Comparison of ENCODE assay signal across 8 cellular contexts in genomic region chr17:16415031-16415924, GRCh38. TPM values are rescaled to one million over a fixed set of nuclear protein-coding genes. Genes with fewer than 3 reads are reported as not detected.
DNase-seq lines count a peak whose midpoint lies in the region; ATAC-seq and TF ChIP-seq lines count a peak whose summit lies in the region.

Gene TRPV2 (plus strand): TSS chr17:16415571. CDS start chr17:16417669, 2,098 bp downstream.

- H3K4me1 ChIP-seq in thoracic aorta (ENCODE audit: control insufficient read depth in 1 of 2, low read depth in 2 of 2) = peaks cover 21 to 37% of the 10 kb centered on the region in 2 donors

- peak; percentile 90 for TF ChIP-seq CTCF in GM12875 (IDR thresholded peaks at IDR 0.05; ENCODE audit: borderline replicate concordance, insufficient read depth, low read depth, low read length)
- TF ChIP-seq CTCF in mesothelial cell of epicardium (IDR thresholded peaks at IDR 0.05; ENCODE audit: unreplicated experiment) = no peak
- TF ChIP-seq CTCF in thoracic aorta (IDR thresholded peaks at IDR 0.05) = peak; percentile 20

- H3K27me3 Mint-ChIP-seq in T-helper 1 cell treated with Interleukin-12 subunit alpha and Interleukin-12 subunit beta and Interleukin-4 antibody, amounts not matched to agents 30 μg/mL and 1 μg/mL, for 36 hours (ENCODE audit: low read depth) = no peaks in the 10 kb centered on the region
- H3K27me3 Mint-ChIP-seq in mesothelial cell of epicardium (ENCODE audit: low read depth) = no peaks in the 10 kb centered on the region

- peaks cover 37% of the 10 kb centered on the region for H3K4me1 Mint-ChIP-seq in T-helper 1 cell treated with Interleukin-12 subunit alpha and Interleukin-12 subunit beta and Interleukin-4 antibody, amounts not matched to agents 30 μg/mL and 1 μg/mL, for 36 hours (ENCODE audit: low read depth)
- peaks cover 24% of the 10 kb centered on the region for H3K4me1 Mint-ChIP-seq in mesothelial cell of epicardium

- H3K36me3 ChIP-seq in thoracic aorta = no peaks in the 10 kb centered on the region

- peak; percentile 37 for ATAC-seq in HG03095 (IDR thresholded peaks at IDR 0.05; ENCODE audit: unreplicated experiment)
- ATAC-seq in thoracic aorta (ENCODE audit: insufficient number of reproducible peaks, low FRiP score, low read depth) = no peak

- peak within 1 kb of the TSS; percentile 99 for H3K27ac Mint-ChIP-seq in T-helper 1 cell treated with Interleukin-12 subunit alpha and Interleukin-12 subunit beta and Interleukin-4 antibody, amounts not matched to agents 30 μg/mL and 1 μg/mL, for 36 hours
- no peak within 1 kb of the TSS for H3K27ac Mint-ChIP-seq in mesothelial cell of epicardium

- no peaks in the 10 kb centered on the region for H3K27me3 ChIP-seq in thoracic aorta (replicated peaks; ENCODE audit: insufficient read depth)

- H3K4me3 ChIP-seq in GM12875 (ENCODE audit: low read depth, low read length) = peak within 1 kb of the TSS; percentile 81
- peak within 1 kb of the TSS; percentile 73 for H3K4me3 ChIP-seq in thoracic aorta

- H3K9me3 ChIP-seq in thoracic aorta = no peaks in the 10 kb centered on the region

- peak within 1 kb of the TSS; percentile 99 for H3K4me3 Mint-ChIP-seq in T-helper 1 cell treated with Interleukin-12 subunit alpha and Interleukin-12 subunit beta and Interleukin-4 antibody, amounts not matched to agents 30 μg/mL and 1 μg/mL, for 36 hours
- H3K4me3 Mint-ChIP-seq in mesothelial cell of epicardium = peak within 1 kb of the TSS; percentile 30

- DNase-seq in mesothelial cell of epicardium (ENCODE audit: low spot score in 2 of 2, unreplicated experiment in 2 of 2) (no peak), thoracic aorta (ENCODE audit: low spot score) (no peak), NCI-H2171 treated with DMSO at 0.1 percent for 48 hours (lab: John Stamatoyannopoulos, UW) (no peak), NCI-H1105 treated with DMSO at 0.1 percent for 48 hours (lab: John Stamatoyannopoulos, UW) (no peak)

- H3K36me3 Mint-ChIP-seq in T-helper 1 cell treated with Interleukin-12 subunit alpha and Interleukin-12 subunit beta and Interleukin-4 antibody, amounts not matched to agents 30 μg/mL and 1 μg/mL, for 36 hours (ENCODE audit: low read depth) = peaks cover 29% of the 10 kb centered on the region
- H3K36me3 Mint-ChIP-seq in mesothelial cell of epicardium = no peaks in the 10 kb centered on the region

- H3K9me3 Mint-ChIP-seq in T-helper 1 cell treated with Interleukin-12 subunit alpha and Interleukin-12 subunit beta and Interleukin-4 antibody, amounts not matched to agents 30 μg/mL and 1 μg/mL, for 36 hours = no peaks in the 10 kb centered on the region
- H3K9me3 Mint-ChIP-seq in mesothelial cell of epicardium = no peaks in the 10 kb centered on the region

- H3K27ac ChIP-seq in cingulate gyrus (ENCODE audit: low read depth, low read length) (peak within 1 kb of the TSS; percentile 75), thoracic aorta (peak within 1 kb of the TSS; percentile 70 to 90)

RNA-seq across cellular contexts. Expression of gene TRPV2, which starts in this region (rescaled TPM):
- 1.9 to 4.5 TPM (median 2.1 TPM) in 3 replicates for total RNA-seq in mesothelial cell of epicardium
- 10 to 100 TPM; 18.5 to 28.6 TPM for total RNA-seq in thoracic aorta
